9 cellular contexts compared by ENCODE assay signal in the genomic region with DNA sequence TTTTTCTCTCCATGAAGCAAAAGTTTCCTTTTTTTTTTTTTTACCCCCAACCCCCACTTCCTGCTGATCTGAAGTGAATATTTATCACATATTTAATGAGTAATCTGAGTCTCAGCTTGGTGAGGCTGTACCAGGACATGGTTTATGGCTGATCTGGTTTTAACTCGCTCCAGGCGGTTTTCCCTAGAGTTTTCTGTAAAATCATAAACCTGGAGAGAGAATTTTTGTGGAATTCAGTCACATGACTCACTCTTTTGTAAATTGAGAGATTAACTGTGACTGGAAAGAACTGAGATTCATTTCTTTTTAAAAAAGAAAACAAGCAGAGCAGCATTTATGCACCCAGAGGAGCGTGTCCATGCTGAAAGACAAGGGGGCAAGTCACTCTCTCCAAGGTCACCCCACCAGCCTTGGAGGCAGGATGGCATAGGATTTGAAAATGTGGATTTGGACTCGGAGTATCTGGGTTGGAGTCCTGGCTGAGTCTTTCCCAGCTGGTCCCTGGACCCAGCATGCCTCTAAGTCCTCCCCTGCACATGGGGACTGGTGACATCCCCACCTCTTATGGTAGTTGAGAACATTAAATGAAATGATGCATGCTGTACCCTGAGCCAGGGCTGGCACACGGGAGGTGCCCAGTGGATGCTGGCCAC.
DNase-seq lines count a peak whose midpoint lies in the region; ATAC-seq and TF ChIP-seq lines count a peak whose summit lies in the region.
"Had no signal": no experiment of that assay in that cellular context is flagged by ENCODE, and none has a peak within 500 bp of the region (broad histone marks: within the 10 kb centered on the region; RNA-seq: fewer than 3 reads in every experiment).

No MANE protein-coding gene starts in this region.

- POLR2A ChIA-PET in MCF 10A (lab: Yijun Ruan, JAX) = interaction anchor here (0.6 to 1.3 kb wide), 3 partner anchors 17 to 282 kb away, joined by 3 to 4 read pairs (median 3); no protein-coding TSS in a partner anchor
- POLR2A ChIA-PET in Caco-2 (lab: Charles Lee) = no interaction called here

- no peaks in the 10 kb centered on the region for H3K36me3 ChIP-seq in breast epithelium
- H3K36me3 ChIP-seq in brain microvascular endothelial cell (replicated peaks) = no peaks in the 10 kb centered on the region
- H3K36me3 ChIP-seq in uterus = no peaks in the 10 kb centered on the region
- no peaks in the 10 kb centered on the region for H3K36me3 ChIP-seq in Caco-2 (ENCODE audit: control insufficient read depth, insufficient read depth, low read length)

- peak; percentile 77 for ATAC-seq in left colon

- BruUV-seq in MCF 10A (replicated peaks; lab: Mats Ljungman, UMichigan) (no TSS peak), Caco-2 (replicated peaks; lab: Mats Ljungman, UMichigan) (no TSS peak)

- CTCF ChIA-PET in MCF 10A (lab: Yijun Ruan, JAX) (no interaction called here), Caco-2 (lab: Charles Lee) (no interaction called here)

- H3K36me3 Mint-ChIP-seq in MCF 10A (ENCODE audit: insufficient read depth, unreplicated experiment) (no peaks in the 10 kb centered on the region), Caco-2 (ENCODE audit: insufficient read depth, unreplicated experiment) (no peaks in the 10 kb centered on the region)
- H3K36me3 Mint-ChIP-seq: activated naive CD4-positive, alpha-beta T cell treated with anti-CD3 and anti-CD28 coated beads, Interleukin-2, amount 10 ng/mL, durations not matched to agents 7 days and 5 days had no signal

- H3K9me3 Mint-ChIP-seq in MCF 10A (ENCODE audit: unreplicated experiment) (no peaks in the 10 kb centered on the region), Caco-2 (ENCODE audit: unreplicated experiment) (no peaks in the 10 kb centered on the region)
- H3K9me3 Mint-ChIP-seq: activated naive CD4-positive, alpha-beta T cell treated with anti-CD3 and anti-CD28 coated beads, Interleukin-2, amount 10 ng/mL, durations not matched to agents 7 days and 5 days had no signal

- H3K27me3 Mint-ChIP-seq in MCF 10A (ENCODE audit: insufficient read depth, unreplicated experiment) (no peaks in the 10 kb centered on the region), Caco-2 (ENCODE audit: insufficient read depth, unreplicated experiment) (no peaks in the 10 kb centered on the region)
- H3K27me3 Mint-ChIP-seq: activated naive CD4-positive, alpha-beta T cell treated with anti-CD3 and anti-CD28 coated beads, Interleukin-2, amount 10 ng/mL, durations not matched to agents 7 days and 5 days had no signal

- intact Hi-C loops in MCF 10A (cut with micrococcal nuclease) (no loop called here), breast epithelium (cut with DNase I; ENCODE audit: low total_unique reads) (no loop called here), left colon (cut with DNase I, micrococcal nuclease) (no loop called here), uterus (cut with DNase I; ENCODE audit: low total_unique reads) (no loop called here), Caco-2 (cut with micrococcal nuclease; ENCODE audit: unreplicated experiment) (no loop called here)

- TF ChIP-seq CTCF in MCF 10A (IDR thresholded peaks at IDR 0.05; ENCODE audit: unreplicated experiment) (no peak), breast epithelium (IDR thresholded peaks at IDR 0.05) (no peak), brain microvascular endothelial cell (IDR thresholded peaks at IDR 0.05; ENCODE audit: low read depth, low read length, missing control alignments) (no peak), uterus (IDR thresholded peaks at IDR 0.05) (no peak), Caco-2 (IDR thresholded peaks at IDR 0.05; ENCODE audit: insufficient read depth in 1 of 2, low read depth in 1 of 2, low read length in 1 of 2, severe bottlenecking in 1 of 2, unreplicated experiment in 1 of 2) (no peak)

- no peak for TF ChIP-seq POLR2A in breast epithelium (IDR thresholded peaks at IDR 0.05)
- TF ChIP-seq POLR2A in uterus (IDR thresholded peaks at IDR 0.05) = no peak

- H3K4me1 ChIP-seq in breast epithelium (no peaks in the 10 kb centered on the region), uterus (no peaks in the 10 kb centered on the region), Caco-2 (peaks cover 9% of the 10 kb centered on the region; the same call in 1 of the 2 replicates)

- DNase-seq in MCF 10A (ENCODE audit: unreplicated experiment) (peak; percentile 70), breast epithelium (ENCODE audit: low spot score in 2 of 2) (no peak), brain microvascular endothelial cell (peak; percentile 85), left colon (peak in 1 of 2 donors; percentile 31), uterus (no peak), NCI-H2227 (lab: John Stamatoyannopoulos, UW; ENCODE audit: unreplicated experiment) (no peak), NCI-H1436 (lab: John Stamatoyannopoulos, UW) (no peak), Caco-2 (no peak)
- DNase-seq: activated naive CD4-positive, alpha-beta T cell treated with anti-CD3 and anti-CD28 coated beads, Interleukin-2, amount 10 ng/mL, durations not matched to agents 7 days and 5 days had no signal

- in situ Hi-C loops in brain microvascular endothelial cell (cut with HindIII; ENCODE audit: low pct_ligation_motif_present, low sequenced_read_pairs) = no loop called here

- peak overlapping the region; percentile 88 for H3K27ac Mint-ChIP-seq in MCF 10A (ENCODE audit: low read depth, unreplicated experiment)
- no peak overlapping the region for H3K27ac Mint-ChIP-seq in Caco-2 (ENCODE audit: unreplicated experiment)
- H3K27ac Mint-ChIP-seq: activated naive CD4-positive, alpha-beta T cell treated with anti-CD3 and anti-CD28 coated beads, Interleukin-2, amount 10 ng/mL, durations not matched to agents 7 days and 5 days had no signal

- H3K27ac ChIP-seq in breast epithelium = peak overlapping the region in 1 of 2 donors; percentile 32
- peak overlapping the region; percentile 79 for H3K27ac ChIP-seq in brain microvascular endothelial cell
- H3K27ac ChIP-seq in uterus = peak overlapping the region; percentile 10 to 12

- H3K9me3 ChIP-seq in breast epithelium (no peaks in the 10 kb centered on the region), uterus (no peaks in the 10 kb centered on the region), Caco-2 (no peaks in the 10 kb centered on the region)

- H3K4me1 Mint-ChIP-seq in MCF 10A (ENCODE audit: insufficient read depth, unreplicated experiment) (peaks cover 26% of the 10 kb centered on the region), Caco-2 (ENCODE audit: low read depth, unreplicated experiment) (no peaks in the 10 kb centered on the region)
- H3K4me1 Mint-ChIP-seq: activated naive CD4-positive, alpha-beta T cell treated with anti-CD3 and anti-CD28 coated beads, Interleukin-2, amount 10 ng/mL, durations not matched to agents 7 days and 5 days had no signal

- H3K4me3 ChIP-seq in breast epithelium (no peak overlapping the region), brain microvascular endothelial cell (ENCODE audit: low read depth, low read length) (no peak overlapping the region), uterus (no peak overlapping the region), Caco-2 (ENCODE audit: low read depth, low read length) (no peak overlapping the region)

- H3K27me3 ChIP-seq in breast epithelium (no peaks in the 10 kb centered on the region), brain microvascular endothelial cell (replicated peaks) (no peaks in the 10 kb centered on the region), uterus (no peaks in the 10 kb centered on the region), Caco-2 (replicated peaks; ENCODE audit: control insufficient read depth, insufficient read depth, low read length) (no peaks in the 10 kb centered on the region)

- H3K4me3 Mint-ChIP-seq in MCF 10A (ENCODE audit: unreplicated experiment) (peak overlapping the region; percentile 18), Caco-2 (ENCODE audit: unreplicated experiment) (no peak overlapping the region)
- H3K4me3 Mint-ChIP-seq: activated naive CD4-positive, alpha-beta T cell treated with anti-CD3 and anti-CD28 coated beads, Interleukin-2, amount 10 ng/mL, durations not matched to agents 7 days and 5 days had no signal

Comparison
In these comparisons a context has a peak if more than half of its experiments do, and no peak if none do; other contexts are left out.
1. DNase-seq: peak in MCF 10A (single experiment) and brain microvascular endothelial cell (single experiment); none in breast epithelium (0 of 2), uterus (0 of 2), NCI-H2227 (single experiment), NCI-H1436 (single experiment) and Caco-2 (0 of 2).